1 cellular context compared by ENCODE assay signal in the genomic region with DNA sequence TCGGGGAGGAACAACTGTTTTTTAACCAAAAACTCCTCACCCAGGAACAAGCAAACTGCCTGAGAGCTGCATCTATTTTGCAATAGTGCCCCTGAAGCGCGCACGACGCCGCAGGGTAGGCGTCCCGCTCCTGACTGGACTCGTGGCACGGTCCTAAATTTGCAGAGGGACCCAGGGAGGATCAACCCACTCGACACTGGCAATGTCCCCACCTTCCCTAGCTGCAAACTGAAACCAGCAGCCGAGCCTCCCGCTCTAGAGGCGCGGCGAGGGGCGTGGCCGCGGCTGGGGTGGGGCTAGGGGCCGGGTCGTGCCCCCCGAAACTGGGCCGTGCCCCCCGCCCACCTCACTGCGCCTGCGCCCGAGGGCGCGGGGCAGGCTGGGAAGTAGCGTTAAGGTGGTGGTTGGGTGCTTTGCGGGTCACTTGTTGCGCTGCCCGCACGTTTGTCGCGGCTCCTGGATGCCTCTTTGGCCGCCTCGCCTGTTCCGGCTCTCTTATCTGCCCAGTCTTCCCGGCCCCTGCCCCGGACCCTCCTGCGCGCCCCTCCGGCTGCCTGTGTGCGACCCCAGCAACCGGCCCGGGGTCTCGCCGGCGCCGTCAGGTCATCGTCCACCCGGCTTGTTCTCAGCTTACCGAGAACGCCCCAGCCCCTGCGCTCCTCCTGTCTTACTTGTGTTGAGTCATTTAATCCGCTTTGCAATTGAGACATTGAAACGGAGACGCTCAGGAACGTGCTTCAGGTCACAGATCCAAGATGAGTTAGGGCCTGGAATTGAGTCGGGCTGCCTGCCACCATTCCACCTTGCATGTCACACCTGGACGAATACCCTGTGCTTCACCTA.
TF ChIP-seq lines count a peak whose summit lies in the region.

No MANE protein-coding gene starts in this region.

TF ChIP-seq in HepG2, 621 proteins besides CTCF, POLR2A, EP300 and RAD21 (continued from another document and continues in another):
- TF ChIP-seq, protein P1, sequence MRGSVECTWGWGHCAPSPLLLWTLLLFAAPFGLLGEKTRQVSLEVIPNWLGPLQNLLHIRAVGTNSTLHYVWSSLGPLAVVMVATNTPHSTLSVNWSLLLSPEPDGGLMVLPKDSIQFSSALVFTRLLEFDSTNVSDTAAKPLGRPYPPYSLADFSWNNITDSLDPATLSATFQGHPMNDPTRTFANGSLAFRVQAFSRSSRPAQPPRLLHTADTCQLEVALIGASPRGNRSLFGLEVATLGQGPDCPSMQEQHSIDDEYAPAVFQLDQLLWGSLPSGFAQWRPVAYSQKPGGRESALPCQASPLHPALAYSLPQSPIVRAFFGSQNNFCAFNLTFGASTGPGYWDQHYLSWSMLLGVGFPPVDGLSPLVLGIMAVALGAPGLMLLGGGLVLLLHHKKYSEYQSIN (CRISPR knock-in tag; IDR thresholded peaks at IDR 0.05; ENCODE audit: borderline replicate concordance), result no peak
- TF ChIP-seq ZNF451 (CRISPR knock-in tag; IDR thresholded peaks at IDR 0.05) (no peak), ZNF12 (CRISPR knock-in tag; IDR thresholded peaks at IDR 0.05) (no peak), ZNF564 (CRISPR knock-in tag; IDR thresholded peaks at IDR 0.05) (no peak), TAF15 (IDR thresholded peaks at IDR 0.05; ENCODE audit: low read depth, low read length, poor library complexity, severe bottlenecking) (no peak), KDM2A (CRISPR knock-in tag; IDR thresholded peaks at IDR 0.05; ENCODE audit: borderline replicate concordance, low read depth) (peak; percentile 40; the same call in 1 of the 2 replicates), ZNF777 (CRISPR knock-in tag; IDR thresholded peaks at IDR 0.05) (peak; percentile 74), DPF2 (CRISPR knock-in tag; IDR thresholded peaks at IDR 0.05; ENCODE audit: borderline replicate concordance, low read depth) (no peak), NR2F2 (IDR thresholded peaks at IDR 0.05; ENCODE audit: borderline replicate concordance, low read depth) (0 out of 2 replicates have a peak, but pooled peaks have one; percentile 22), ZNF816 (CRISPR knock-in tag; IDR thresholded peaks at IDR 0.05; ENCODE audit: borderline replicate concordance) (no peak), ZNF510 (CRISPR knock-in tag; IDR thresholded peaks at IDR 0.05; ENCODE audit: low read depth) (peak; percentile 79; the same call in 1 of the 2 replicates), ZSCAN12 (CRISPR knock-in tag; IDR thresholded peaks at IDR 0.05) (no peak), RARG (CRISPR knock-in tag; IDR thresholded peaks at IDR 0.05; ENCODE audit: low read depth) (no peak), ZNF713 (CRISPR knock-in tag; IDR thresholded peaks at IDR 0.05) (no peak), ZNF598 (CRISPR knock-in tag; IDR thresholded peaks at IDR 0.05; ENCODE audit: borderline replicate concordance) (no peak), ZNF367 (CRISPR knock-in tag; IDR thresholded peaks at IDR 0.05; ENCODE audit: borderline replicate concordance) (no peak), ZKSCAN5 (CRISPR knock-in tag; IDR thresholded peaks at IDR 0.05) (no peak), SNRNP70 (IDR thresholded peaks at IDR 0.05; ENCODE audit: low read depth, low read length) (no peak), ZMYM4 (CRISPR knock-in tag; IDR thresholded peaks at IDR 0.05) (peak; percentile 58; the same call in 1 of the 2 replicates), MZF1 (CRISPR knock-in tag; IDR thresholded peaks at IDR 0.05; ENCODE audit: borderline replicate concordance) (no peak), ZNF550 (CRISPR knock-in tag; IDR thresholded peaks at IDR 0.05; ENCODE audit: borderline replicate concordance) (no peak), MEF2D (CRISPR knock-in tag; IDR thresholded peaks at IDR 0.05) (no peak; the same call in 1 of the 2 replicates), HNF4G (IDR thresholded peaks at IDR 0.05; ENCODE audit: borderline replicate concordance, low read depth, low read length) (peak; percentile 11; the same call in 1 of the 2 replicates), HNF4G (CRISPR knock-in tag; IDR thresholded peaks at IDR 0.05; ENCODE audit: borderline replicate concordance, low read depth) (no peak), ZNF841 (CRISPR knock-in tag; IDR thresholded peaks at IDR 0.05; ENCODE audit: borderline replicate concordance) (no peak; the same call in 1 of the 2 replicates), SMAD1 (CRISPR knock-in tag; IDR thresholded peaks at IDR 0.05; ENCODE audit: borderline replicate concordance, low read depth) (no peak), NFYB (CRISPR knock-in tag; IDR thresholded peaks at IDR 0.05) (no peak), HNRNPK (IDR thresholded peaks at IDR 0.05; ENCODE audit: low read depth, low read length, poor library complexity, severe bottlenecking) (peak; percentile 47), ZNF253 (CRISPR knock-in tag; IDR thresholded peaks at IDR 0.05; ENCODE audit: borderline replicate concordance) (no peak)
- TF ChIP-seq, protein P2, sequence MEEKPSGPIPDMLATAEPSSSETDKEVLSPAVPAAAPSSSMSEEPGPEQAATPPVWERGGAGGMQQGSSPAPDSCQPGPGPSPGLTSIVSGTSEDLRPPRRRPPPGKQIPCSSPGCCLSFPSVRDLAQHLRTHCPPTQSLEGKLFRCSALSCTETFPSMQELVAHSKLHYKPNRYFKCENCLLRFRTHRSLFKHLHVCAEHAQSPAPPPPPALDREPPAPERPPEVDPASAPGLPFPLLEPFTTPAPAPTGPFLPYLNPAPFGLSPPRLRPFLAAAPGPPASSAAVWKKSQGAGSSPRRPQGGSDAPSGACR (CRISPR knock-in tag; IDR thresholded peaks at IDR 0.05), result no peak
- TF ChIP-seq, protein P3, sequence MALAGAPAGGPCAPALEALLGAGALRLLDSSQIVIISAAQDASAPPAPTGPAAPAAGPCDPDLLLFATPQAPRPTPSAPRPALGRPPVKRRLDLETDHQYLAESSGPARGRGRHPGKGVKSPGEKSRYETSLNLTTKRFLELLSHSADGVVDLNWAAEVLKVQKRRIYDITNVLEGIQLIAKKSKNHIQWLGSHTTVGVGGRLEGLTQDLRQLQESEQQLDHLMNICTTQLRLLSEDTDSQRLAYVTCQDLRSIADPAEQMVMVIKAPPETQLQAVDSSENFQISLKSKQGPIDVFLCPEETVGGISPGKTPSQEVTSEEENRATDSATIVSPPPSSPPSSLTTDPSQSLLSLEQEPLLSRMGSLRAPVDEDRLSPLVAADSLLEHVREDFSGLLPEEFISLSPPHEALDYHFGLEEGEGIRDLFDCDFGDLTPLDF (CRISPR knock-in tag; IDR thresholded peaks at IDR 0.05), result no peak
- TF ChIP-seq, protein P4, sequence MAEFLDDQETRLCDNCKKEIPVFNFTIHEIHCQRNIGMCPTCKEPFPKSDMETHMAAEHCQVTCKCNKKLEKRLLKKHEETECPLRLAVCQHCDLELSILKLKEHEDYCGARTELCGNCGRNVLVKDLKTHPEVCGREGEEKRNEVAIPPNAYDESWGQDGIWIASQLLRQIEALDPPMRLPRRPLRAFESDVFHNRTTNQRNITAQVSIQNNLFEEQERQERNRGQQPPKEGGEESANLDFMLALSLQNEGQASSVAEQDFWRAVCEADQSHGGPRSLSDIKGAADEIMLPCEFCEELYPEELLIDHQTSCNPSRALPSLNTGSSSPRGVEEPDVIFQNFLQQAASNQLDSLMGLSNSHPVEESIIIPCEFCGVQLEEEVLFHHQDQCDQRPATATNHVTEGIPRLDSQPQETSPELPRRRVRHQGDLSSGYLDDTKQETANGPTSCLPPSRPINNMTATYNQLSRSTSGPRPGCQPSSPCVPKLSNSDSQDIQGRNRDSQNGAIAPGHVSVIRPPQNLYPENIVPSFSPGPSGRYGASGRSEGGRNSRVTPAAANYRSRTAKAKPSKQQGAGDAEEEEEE (CRISPR knock-in tag; IDR thresholded peaks at IDR 0.05; ENCODE audit: borderline replicate concordance), result no peak
- TF ChIP-seq, protein P5, sequence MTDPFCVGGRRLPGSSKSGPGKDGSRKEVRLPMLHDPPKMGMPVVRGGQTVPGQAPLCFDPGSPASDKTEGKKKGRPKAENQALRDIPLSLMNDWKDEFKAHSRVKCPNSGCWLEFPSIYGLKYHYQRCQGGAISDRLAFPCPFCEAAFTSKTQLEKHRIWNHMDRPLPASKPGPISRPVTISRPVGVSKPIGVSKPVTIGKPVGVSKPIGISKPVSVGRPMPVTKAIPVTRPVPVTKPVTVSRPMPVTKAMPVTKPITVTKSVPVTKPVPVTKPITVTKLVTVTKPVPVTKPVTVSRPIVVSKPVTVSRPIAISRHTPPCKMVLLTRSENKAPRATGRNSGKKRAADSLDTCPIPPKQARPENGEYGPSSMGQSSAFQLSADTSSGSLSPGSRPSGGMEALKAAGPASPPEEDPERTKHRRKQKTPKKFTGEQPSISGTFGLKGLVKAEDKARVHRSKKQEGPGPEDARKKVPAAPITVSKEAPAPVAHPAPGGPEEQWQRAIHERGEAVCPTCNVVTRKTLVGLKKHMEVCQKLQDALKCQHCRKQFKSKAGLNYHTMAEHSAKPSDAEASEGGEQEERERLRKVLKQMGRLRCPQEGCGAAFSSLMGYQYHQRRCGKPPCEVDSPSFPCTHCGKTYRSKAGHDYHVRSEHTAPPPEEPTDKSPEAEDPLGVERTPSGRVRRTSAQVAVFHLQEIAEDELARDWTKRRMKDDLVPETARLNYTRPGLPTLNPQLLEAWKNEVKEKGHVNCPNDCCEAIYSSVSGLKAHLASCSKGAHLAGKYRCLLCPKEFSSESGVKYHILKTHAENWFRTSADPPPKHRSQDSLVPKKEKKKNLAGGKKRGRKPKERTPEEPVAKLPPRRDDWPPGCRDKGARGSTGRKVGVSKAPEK (CRISPR knock-in tag; IDR thresholded peaks at IDR 0.05; ENCODE audit: borderline replicate concordance), result no peak
- TF ChIP-seq, protein P6, sequence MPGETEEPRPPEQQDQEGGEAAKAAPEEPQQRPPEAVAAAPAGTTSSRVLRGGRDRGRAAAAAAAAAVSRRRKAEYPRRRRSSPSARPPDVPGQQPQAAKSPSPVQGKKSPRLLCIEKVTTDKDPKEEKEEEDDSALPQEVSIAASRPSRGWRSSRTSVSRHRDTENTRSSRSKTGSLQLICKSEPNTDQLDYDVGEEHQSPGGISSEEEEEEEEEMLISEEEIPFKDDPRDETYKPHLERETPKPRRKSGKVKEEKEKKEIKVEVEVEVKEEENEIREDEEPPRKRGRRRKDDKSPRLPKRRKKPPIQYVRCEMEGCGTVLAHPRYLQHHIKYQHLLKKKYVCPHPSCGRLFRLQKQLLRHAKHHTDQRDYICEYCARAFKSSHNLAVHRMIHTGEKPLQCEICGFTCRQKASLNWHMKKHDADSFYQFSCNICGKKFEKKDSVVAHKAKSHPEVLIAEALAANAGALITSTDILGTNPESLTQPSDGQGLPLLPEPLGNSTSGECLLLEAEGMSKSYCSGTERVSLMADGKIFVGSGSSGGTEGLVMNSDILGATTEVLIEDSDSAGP (CRISPR knock-in tag; IDR thresholded peaks at IDR 0.05; ENCODE audit: borderline replicate concordance), result peak; percentile 89
- TF ChIP-seq, protein P7, sequence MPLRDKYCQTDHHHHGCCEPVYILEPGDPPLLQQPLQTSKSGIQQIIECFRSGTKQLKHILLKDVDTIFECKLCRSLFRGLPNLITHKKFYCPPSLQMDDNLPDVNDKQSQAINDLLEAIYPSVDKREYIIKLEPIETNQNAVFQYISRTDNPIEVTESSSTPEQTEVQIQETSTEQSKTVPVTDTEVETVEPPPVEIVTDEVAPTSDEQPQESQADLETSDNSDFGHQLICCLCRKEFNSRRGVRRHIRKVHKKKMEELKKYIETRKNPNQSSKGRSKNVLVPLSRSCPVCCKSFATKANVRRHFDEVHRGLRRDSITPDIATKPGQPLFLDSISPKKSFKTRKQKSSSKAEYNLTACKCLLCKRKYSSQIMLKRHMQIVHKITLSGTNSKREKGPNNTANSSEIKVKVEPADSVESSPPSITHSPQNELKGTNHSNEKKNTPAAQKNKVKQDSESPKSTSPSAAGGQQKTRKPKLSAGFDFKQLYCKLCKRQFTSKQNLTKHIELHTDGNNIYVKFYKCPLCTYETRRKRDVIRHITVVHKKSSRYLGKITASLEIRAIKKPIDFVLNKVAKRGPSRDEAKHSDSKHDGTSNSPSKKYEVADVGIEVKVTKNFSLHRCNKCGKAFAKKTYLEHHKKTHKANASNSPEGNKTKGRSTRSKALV (CRISPR knock-in tag; IDR thresholded peaks at IDR 0.05), result peak; percentile 24; the same call in 1 of the 2 replicates
- TF ChIP-seq, protein P8, sequence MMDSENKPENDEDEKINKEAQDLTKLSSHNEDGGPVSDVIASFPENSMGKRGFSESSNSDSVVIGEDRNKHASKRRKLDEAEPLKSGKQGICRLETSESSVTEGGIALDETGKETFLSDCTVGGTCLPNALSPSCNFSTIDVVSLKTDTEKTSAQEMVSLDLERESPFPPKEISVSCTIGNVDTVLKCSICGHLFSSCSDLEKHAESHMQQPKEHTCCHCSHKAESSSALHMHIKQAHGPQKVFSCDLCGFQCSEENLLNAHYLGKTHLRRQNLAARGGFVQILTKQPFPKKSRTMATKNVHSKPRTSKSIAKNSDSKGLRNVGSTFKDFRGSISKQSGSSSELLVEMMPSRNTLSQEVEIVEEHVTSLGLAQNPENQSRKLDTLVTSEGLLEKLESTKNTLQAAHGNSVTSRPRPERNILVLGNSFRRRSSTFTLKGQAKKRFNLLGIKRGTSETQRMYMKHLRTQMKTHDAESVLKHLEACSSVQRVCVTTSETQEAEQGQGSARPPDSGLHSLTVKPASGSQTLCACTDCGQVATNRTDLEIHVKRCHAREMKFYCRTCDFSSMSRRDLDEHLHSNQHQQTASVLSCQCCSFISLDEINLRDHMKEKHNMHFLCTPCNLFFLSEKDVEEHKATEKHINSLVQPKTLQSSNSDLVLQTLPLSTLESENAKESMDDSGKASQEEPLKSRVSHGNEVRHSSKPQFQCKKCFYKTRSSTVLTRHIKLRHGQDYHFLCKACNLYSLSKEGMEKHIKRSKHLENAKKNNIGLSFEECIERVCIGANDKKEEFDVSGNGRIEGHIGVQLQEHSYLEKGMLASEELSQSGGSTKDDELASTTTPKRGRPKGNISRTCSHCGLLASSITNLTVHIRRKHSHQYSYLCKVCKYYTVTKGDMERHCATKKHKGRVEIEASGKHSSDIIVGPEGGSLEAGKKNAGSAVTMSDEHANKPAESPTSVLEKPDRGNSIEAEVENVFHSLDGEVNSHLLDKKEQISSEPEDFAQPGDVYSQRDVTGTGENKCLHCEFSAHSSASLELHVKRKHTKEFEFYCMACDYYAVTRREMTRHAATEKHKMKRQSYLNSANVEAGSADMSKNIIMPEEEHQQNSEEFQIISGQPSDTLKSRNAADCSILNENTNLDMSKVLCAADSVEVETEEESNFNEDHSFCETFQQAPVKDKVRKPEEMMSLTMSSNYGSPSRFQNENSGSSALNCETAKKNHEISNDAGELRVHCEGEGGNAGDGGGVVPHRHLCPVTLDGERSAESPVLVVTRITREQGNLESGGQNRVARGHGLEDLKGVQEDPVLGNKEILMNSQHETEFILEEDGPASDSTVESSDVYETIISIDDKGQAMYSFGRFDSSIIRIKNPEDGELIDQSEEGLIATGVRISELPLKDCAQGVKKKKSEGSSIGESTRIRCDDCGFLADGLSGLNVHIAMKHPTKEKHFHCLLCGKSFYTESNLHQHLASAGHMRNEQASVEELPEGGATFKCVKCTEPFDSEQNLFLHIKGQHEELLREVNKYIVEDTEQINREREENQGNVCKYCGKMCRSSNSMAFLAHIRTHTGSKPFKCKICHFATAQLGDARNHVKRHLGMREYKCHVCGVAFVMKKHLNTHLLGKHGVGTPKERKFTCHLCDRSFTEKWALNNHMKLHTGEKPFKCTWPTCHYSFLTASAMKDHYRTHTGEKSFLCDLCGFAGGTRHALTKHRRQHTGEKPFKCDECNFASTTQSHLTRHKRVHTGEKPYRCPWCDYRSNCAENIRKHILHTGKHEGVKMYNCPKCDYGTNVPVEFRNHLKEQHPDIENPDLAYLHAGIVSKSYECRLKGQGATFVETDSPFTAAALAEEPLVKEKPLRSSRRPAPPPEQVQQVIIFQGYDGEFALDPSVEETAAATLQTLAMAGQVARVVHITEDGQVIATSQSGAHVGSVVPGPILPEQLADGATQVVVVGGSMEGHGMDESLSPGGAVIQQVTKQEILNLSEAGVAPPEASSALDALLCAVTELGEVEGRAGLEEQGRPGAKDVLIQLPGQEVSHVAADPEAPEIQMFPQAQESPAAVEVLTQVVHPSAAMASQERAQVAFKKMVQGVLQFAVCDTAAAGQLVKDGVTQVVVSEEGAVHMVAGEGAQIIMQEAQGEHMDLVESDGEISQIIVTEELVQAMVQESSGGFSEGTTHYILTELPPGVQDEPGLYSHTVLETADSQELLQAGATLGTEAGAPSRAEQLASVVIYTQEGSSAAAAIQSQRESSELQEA (CRISPR knock-in tag; IDR thresholded peaks at IDR 0.05; ENCODE audit: not compliant biosample characterization), result peak; percentile 31
